Comparison of ENCODE assay signal across 10 cellular contexts in genomic region chr16:24838554-24839266, GRCh38. TPM values are rescaled to one million over a fixed set of nuclear protein-coding genes. Genes with fewer than 3 reads are reported as not detected.
A peak's percentile ranks its signal among the peaks of the same experiment; 100 is the strongest.
DNase-seq lines count a peak whose midpoint lies in the region; ATAC-seq and TF ChIP-seq lines count a peak whose summit lies in the region.
"Had no signal": no experiment of that assay in that cellular context is flagged by ENCODE, and none has a peak within 500 bp of the region (broad histone marks: within the 10 kb centered on the region; RNA-seq: fewer than 3 reads in every experiment).

No MANE protein-coding gene starts in this region.

- peak; percentile 77 for ATAC-seq in Right ventricle myocardium inferior

- H3K27me3 ChIP-seq in left ventricle myocardium inferior (ENCODE audit: low read depth) (no peaks in the 10 kb centered on the region), liver (ENCODE audit: control insufficient read depth in 4 of 4, insufficient read depth in 4 of 4, low read length in 3 of 4) (no peaks in the 10 kb centered on the region), prostate gland (replicated peaks; ENCODE audit: insufficient read depth) (no peaks in the 10 kb centered on the region)

- H3K9ac ChIP-seq in liver (ENCODE audit: low read depth in 1 of 2, low read length in 2 of 2), result no peak overlapping the region

- no peaks in the 10 kb centered on the region for H3K9me3 ChIP-seq in left ventricle myocardium inferior (replicated peaks)
- H3K9me3 ChIP-seq in liver (ENCODE audit: control insufficient read depth in 4 of 4, low read length in 3 of 4), result no peaks in the 10 kb centered on the region
- H3K9me3 ChIP-seq in prostate gland, result no peaks in the 10 kb centered on the region

- 12% methylated on average over 5 of the region's 5 CpGs for WGBS in liver
- WGBS in prostate gland, result 26% methylated on average over 5 of the region's 5 CpGs

- peaks cover 8% of the 10 kb centered on the region for H3K4me1 ChIP-seq in left ventricle myocardium inferior
- peaks cover 2 to 14% (median 9%) of the 10 kb centered on the region in 4 donors for H3K4me1 ChIP-seq in liver (ENCODE audit: control insufficient read depth in 4 of 4, insufficient read depth in 4 of 4, low read length in 3 of 4)
- no peaks in the 10 kb centered on the region for H3K4me1 ChIP-seq in prostate gland (replicated peaks)

- H3K27ac ChIP-seq in left ventricle myocardium inferior (replicated peaks) (no peak overlapping the region), cingulate gyrus (ENCODE audit: low read depth, low read length) (peak overlapping the region; percentile 94), liver (ENCODE audit: low read depth in 1 of 2, low read length in 2 of 2) (no peak overlapping the region), prostate gland (no peak overlapping the region)

- no peak for TF ChIP-seq POLR2A in prostate gland (IDR thresholded peaks at IDR 0.05)

- no peak for DNase-seq in Right ventricle myocardium inferior (ENCODE audit: missing footprints)
- no peak for DNase-seq in left ventricle myocardium inferior
- no peak for DNase-seq in prostate gland (ENCODE audit: low spot score)
- no peak for DNase-seq in stimulated activated naive CD4-positive, alpha-beta T cell treated with Interleukin-2 at 50 U/mL for 16 hours (lab: John Stamatoyannopoulos, UW)
- no peak for DNase-seq in NCI-H524 (lab: John Stamatoyannopoulos, UW)
- DNase-seq in activated naive CD4-positive, alpha-beta T cell (lab: John Stamatoyannopoulos, UW), result no peak
- DNase-seq: NCI-H510A treated with DMSO at 0.1 percent for 48 hours had no signal

- H3K36me3 ChIP-seq in left ventricle myocardium inferior (no peaks in the 10 kb centered on the region), liver (ENCODE audit: control insufficient read depth in 4 of 4, insufficient read depth in 3 of 4, low read depth in 1 of 4, low read length in 3 of 4) (no peaks in the 10 kb centered on the region), prostate gland (no peaks in the 10 kb centered on the region)

- no peak for TF ChIP-seq RAD21 in liver (IDR thresholded peaks at IDR 0.05)

- intact Hi-C loops in Right ventricle myocardium inferior (cut with DNase I) (no loop called here), left ventricle myocardium inferior (cut with micrococcal nuclease) (no loop called here), prostate gland (cut with DNase I) (no loop called here)

- TF ChIP-seq CTCF in left ventricle myocardium inferior (IDR thresholded peaks at IDR 0.05; ENCODE audit: borderline replicate concordance) (no peak), liver (IDR thresholded peaks at IDR 0.05; ENCODE audit: low read depth, low read length, missing input control) (no peak), prostate gland (IDR thresholded peaks at IDR 0.05) (no peak)

- H3K4me3 ChIP-seq in left ventricle myocardium inferior (no peak overlapping the region), liver (ENCODE audit: low read depth in 1 of 3, low read length in 3 of 3) (peak overlapping the region in 1 of 3 donors; percentile 15), prostate gland (no peak overlapping the region)

TF ChIP-seq in liver, 16 proteins besides CTCF, POLR2A, EP300 and RAD21:
- TF ChIP-seq YY1 (IDR thresholded peaks at IDR 0.05) (peak; percentile 18), HNF4A (conservative IDR thresholded peaks at IDR 0.05) (peak in 1 of 2 donors; percentile 25), HNF4G (IDR thresholded peaks at IDR 0.05) (no peak), REST (IDR thresholded peaks at IDR 0.05) (no peak), JUND (IDR thresholded peaks at IDR 0.05) (peak in 1 of 2 donors; percentile 13), RXRA (IDR thresholded peaks at IDR 0.05) (peak in 1 of 2 donors; percentile 33), GABPA (IDR thresholded peaks at IDR 0.05 in 1 of 2, conservative IDR thresholded peaks at IDR 0.05 in 1 of 2) (no peak), MAX (IDR thresholded peaks at IDR 0.05) (no peak)

RNA-seq across cellular contexts. Expression of gene SLC5A11, which starts 7.1 kb away (rescaled TPM):
- not detected for total RNA-seq in Right ventricle myocardium inferior
- 0.14 TPM for total RNA-seq in left ventricle myocardium inferior
- total RNA-seq in liver, result 1 to 10 TPM in 1 of 2 donors, under 1 TPM in 1; 0.67 to 4.1 TPM
- polyA plus RNA-seq in liver, result 1 to 10 TPM in 1 of 2 donors, under 1 TPM in 1; 0.15 to 1.2 TPM
- not detected for total RNA-seq in prostate gland
- polyA plus RNA-seq: BJ had no signal
